ENCODE assay signal across 19 cellular contexts in the genomic region with DNA sequence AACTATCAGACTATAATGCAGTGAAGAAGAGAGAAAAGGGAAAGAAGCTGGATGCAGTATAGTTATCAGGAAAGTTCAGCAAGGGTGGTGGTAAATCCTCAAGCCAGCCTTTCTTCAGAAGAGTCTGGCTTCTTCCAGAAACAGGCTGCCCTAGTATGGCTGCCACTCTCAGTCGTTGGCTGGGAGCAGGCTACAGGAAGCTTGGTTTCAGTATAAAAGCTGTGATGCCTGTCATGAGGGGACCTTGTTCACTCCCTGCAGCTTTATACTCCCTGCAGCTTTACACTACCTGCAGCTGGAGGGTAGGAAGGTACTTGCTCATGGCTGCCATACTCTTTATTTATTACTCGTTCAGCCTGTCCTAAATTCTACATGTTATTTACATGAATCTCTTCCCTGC.
"Had no signal": no experiment of that assay in that cellular context is flagged by ENCODE, and none has a peak within 500 bp of the region (broad histone marks: within the 10 kb centered on the region; RNA-seq: fewer than 3 reads in every experiment).

No MANE protein-coding gene starts in this region.

- FAIRE-seq: islet of Langerhans, small intestine had no signal

- DNase-seq: effector memory CD8-positive, alpha-beta T cell; foreskin keratinocyte; head of caudate nucleus; hypothalamus; kidney glomerular epithelial cell; mucosa of descending colon; naive thymus-derived CD8-positive, alpha-beta T cell; ovary; small intestine; stimulated activated CD4-positive, alpha-beta T cell treated with anti-CD3 and anti-CD28 coated beads, Interleukin-12 subunit alpha, Interleukin-12 subunit beta, amount 100 ng/mL, for 4 hours; stimulated activated CD4-positive, alpha-beta T cell treated with anti-CD3 and anti-CD28 coated beads, Interleukin-2, amount 100 ng/mL, for 48 hours; stimulated activated naive CD4-positive, alpha-beta T cell treated with Interleukin-2 at 50 U/mL for 16 hours; tibial artery; upper lobe of left lung; uterus had no signal

- H3K4me3 ChIP-seq: esophagus muscularis mucosa, mucosa of descending colon, ovary, right atrium auricular region, tibial artery, upper lobe of left lung, uterus had no signal

- ATAC-seq: effector memory CD8-positive, alpha-beta T cell; foreskin keratinocyte; mucosa of descending colon had no signal

- H3K4me1 ChIP-seq: foreskin keratinocyte, uterus had no signal

- H3K27ac Mint-ChIP-seq: effector memory CD8-positive, alpha-beta T cell had no signal

- H3K9me3 Mint-ChIP-seq: effector memory CD8-positive, alpha-beta T cell had no signal

- H3K27ac ChIP-seq: epithelial cell of prostate, esophagus muscularis mucosa, foreskin keratinocyte, ovary, right atrium auricular region, tibial artery, upper lobe of left lung, uterus had no signal

- H3K9me3 ChIP-seq: esophagus muscularis mucosa, mucosa of descending colon, ovary, right atrium auricular region, tibial artery, upper lobe of left lung, uterus had no signal

- H3K36me3 ChIP-seq: esophagus muscularis mucosa, ovary, right atrium auricular region, tibial artery, upper lobe of left lung, uterus had no signal

- H3K4me3 Mint-ChIP-seq: effector memory CD8-positive, alpha-beta T cell; naive thymus-derived CD8-positive, alpha-beta T cell had no signal

- H3K27me3 ChIP-seq: foreskin keratinocyte, ovary, right atrium auricular region, upper lobe of left lung, uterus had no signal
